Comparison of ENCODE assay signal across 1 cellular context in the genomic region with DNA sequence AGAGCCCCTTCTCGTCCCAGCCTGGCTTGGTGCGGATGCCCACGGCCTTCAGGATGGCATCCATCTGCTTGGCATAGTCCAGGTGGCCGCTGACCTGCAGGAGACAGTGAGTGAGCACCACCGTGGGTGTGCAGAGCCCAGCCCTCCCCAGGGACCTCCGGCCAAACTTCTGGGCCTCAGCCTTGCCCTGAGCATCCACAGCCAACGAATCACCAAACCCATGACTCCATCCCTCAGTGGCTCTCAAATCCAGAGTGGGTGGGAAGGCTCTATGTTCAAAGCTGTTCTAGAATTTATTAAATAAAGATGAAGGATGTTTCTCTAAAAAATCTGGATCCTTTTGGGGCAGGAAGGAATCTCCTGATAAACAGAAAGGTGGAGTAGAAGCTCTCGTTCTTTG.
TF ChIP-seq lines count a peak whose summit lies in the region.

No MANE protein-coding gene starts in this region.

TF ChIP-seq in IMR-90, 13 proteins besides CTCF, POLR2A, EP300 and RAD21:
- TF ChIP-seq MAZ (IDR thresholded peaks at IDR 0.05; ENCODE audit: borderline replicate concordance, low read depth, low read length) (no peak), RCOR1 (IDR thresholded peaks at IDR 0.05; ENCODE audit: insufficient replicate concordance, low read length) (no peak), RFX5 (IDR thresholded peaks at IDR 0.05; ENCODE audit: low read depth, low read length) (no peak), BHLHE40 (IDR thresholded peaks at IDR 0.05; ENCODE audit: low read depth, low read length) (no peak), MAFK (IDR thresholded peaks at IDR 0.05; ENCODE audit: low read depth, low read length) (no peak), MXI1 (IDR thresholded peaks at IDR 0.05; ENCODE audit: borderline replicate concordance, low read depth, low read length) (no peak), CHD1 (IDR thresholded peaks at IDR 0.05; ENCODE audit: low read depth, low read length) (no peak), SMC3 (IDR thresholded peaks at IDR 0.05; ENCODE audit: low read depth, low read length) (no peak), NFE2L2 (IDR thresholded peaks at IDR 0.05; ENCODE audit: low read depth, low read length) (no peak), FOS (IDR thresholded peaks at IDR 0.05; ENCODE audit: low read depth, low read length) (no peak), CEBPB (IDR thresholded peaks at IDR 0.05; ENCODE audit: low read depth, low read length) (no peak)
- TF ChIP-seq, protein P1, sequence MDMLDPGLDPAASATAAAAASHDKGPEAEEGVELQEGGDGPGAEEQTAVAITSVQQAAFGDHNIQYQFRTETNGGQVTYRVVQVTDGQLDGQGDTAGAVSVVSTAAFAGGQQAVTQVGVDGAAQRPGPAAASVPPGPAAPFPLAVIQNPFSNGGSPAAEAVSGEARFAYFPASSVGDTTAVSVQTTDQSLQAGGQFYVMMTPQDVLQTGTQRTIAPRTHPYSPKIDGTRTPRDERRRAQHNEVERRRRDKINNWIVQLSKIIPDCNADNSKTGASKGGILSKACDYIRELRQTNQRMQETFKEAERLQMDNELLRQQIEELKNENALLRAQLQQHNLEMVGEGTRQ (IDR thresholded peaks at IDR 0.05; ENCODE audit: low read depth, low read length) = no peak
- TF ChIP-seq, protein P2, sequence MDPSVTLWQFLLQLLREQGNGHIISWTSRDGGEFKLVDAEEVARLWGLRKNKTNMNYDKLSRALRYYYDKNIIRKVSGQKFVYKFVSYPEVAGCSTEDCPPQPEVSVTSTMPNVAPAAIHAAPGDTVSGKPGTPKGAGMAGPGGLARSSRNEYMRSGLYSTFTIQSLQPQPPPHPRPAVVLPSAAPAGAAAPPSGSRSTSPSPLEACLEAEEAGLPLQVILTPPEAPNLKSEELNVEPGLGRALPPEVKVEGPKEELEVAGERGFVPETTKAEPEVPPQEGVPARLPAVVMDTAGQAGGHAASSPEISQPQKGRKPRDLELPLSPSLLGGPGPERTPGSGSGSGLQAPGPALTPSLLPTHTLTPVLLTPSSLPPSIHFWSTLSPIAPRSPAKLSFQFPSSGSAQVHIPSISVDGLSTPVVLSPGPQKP (IDR thresholded peaks at IDR 0.05; ENCODE audit: borderline replicate concordance, low read depth, low read length) = no peak
